In genomic region chrX:129612396-129612795, GRCh38 we compare ENCODE assay signal across 26 cellular contexts. TPM values are rescaled to one million over a fixed set of nuclear protein-coding genes. Genes with fewer than 3 reads are reported as not detected.
"Had no signal": no experiment of that assay in that cellular context is flagged by ENCODE, and none has a peak within 500 bp of the region (broad histone marks: within the 10 kb centered on the region; RNA-seq: fewer than 3 reads in every experiment).

No MANE protein-coding gene starts in this region.

- H3K27ac Mint-ChIP-seq: dendritic cell treated with granulocyte-macrophage colony-stimulating factor and Interleukin-4, amounts not matched to agents 40 ng/mL and 50 ng/mL, for 4 days; effector memory CD8-positive, alpha-beta T cell; endodermal cell had no signal

- DNase-seq: colonic mucosa; cortex of kidney; effector CD8-positive, alpha-beta T cell; effector memory CD8-positive, alpha-beta T cell; endodermal cell; erythroblast; esophagus squamous epithelium; foreskin fibroblast; foreskin melanocyte; gastrocnemius medialis; glutamatergic neuron; head of caudate nucleus; heart right ventricle; hippocampal formation; kidney; kidney glomerular epithelial cell; left colon; left lung; left ventricle myocardium superior; lower lobe of right lung; midbrain; naive thymus-derived CD4-positive, alpha-beta T cell had no signal

- H3K36me3 Mint-ChIP-seq: naive thymus-derived CD4-positive, alpha-beta T cell had no signal

- H3K9me3 ChIP-seq: colonic mucosa, esophagus squamous epithelium, gastrocnemius medialis, left lung, lower lobe of right lung had no signal

- H3K27me3 Mint-ChIP-seq: dendritic cell treated with granulocyte-macrophage colony-stimulating factor and Interleukin-4, amounts not matched to agents 40 ng/mL and 50 ng/mL, for 4 days; effector memory CD8-positive, alpha-beta T cell; naive thymus-derived CD4-positive, alpha-beta T cell had no signal

- H3K9me3 Mint-ChIP-seq: dendritic cell treated with granulocyte-macrophage colony-stimulating factor and Interleukin-4, amounts not matched to agents 40 ng/mL and 50 ng/mL, for 4 days; effector memory CD8-positive, alpha-beta T cell; endodermal cell had no signal

- H3K4me3 ChIP-seq: colonic mucosa, esophagus squamous epithelium, gastrocnemius medialis, heart right ventricle, left lung, lower lobe of right lung had no signal

- H3K36me3 ChIP-seq: colonic mucosa, esophagus squamous epithelium, gastrocnemius medialis, heart right ventricle, left lung, lower lobe of right lung had no signal

- H3K4me3 Mint-ChIP-seq: dendritic cell treated with granulocyte-macrophage colony-stimulating factor and Interleukin-4, amounts not matched to agents 40 ng/mL and 50 ng/mL, for 4 days; effector memory CD8-positive, alpha-beta T cell; endodermal cell; naive thymus-derived CD4-positive, alpha-beta T cell had no signal

- H3K27ac ChIP-seq: colonic mucosa, epithelial cell of prostate, esophagus squamous epithelium, gastrocnemius medialis, heart right ventricle, left lung, lower lobe of right lung had no signal

- H3K4me1 ChIP-seq: colonic mucosa, left lung, lower lobe of right lung had no signal

- ATAC-seq: effector memory CD8-positive, alpha-beta T cell; esophagus mucosa; gastrocnemius medialis; heart right ventricle; left colon; left lung; left ventricle myocardium superior; lower lobe of right lung; naive thymus-derived CD4-positive, alpha-beta T cell had no signal

- H3K27me3 ChIP-seq: colonic mucosa, gastrocnemius medialis, heart right ventricle, left lung had no signal

RNA-seq across cellular contexts. Expression of gene APLN, which starts 42.4 kb away (rescaled TPM):
- total RNA-seq: gastrocnemius medialis, mononuclear cell had no signal
- polyA plus RNA-seq: naive thymus-derived CD4-positive, alpha-beta T cell had no signal
